In genomic region chr1:175204285-175204684, GRCh38 we compare ENCODE assay signal across 10 cellular contexts. TPM values are rescaled to one million over a fixed set of nuclear protein-coding genes. Genes with fewer than 3 reads are reported as not detected.
DNase-seq lines count a peak whose midpoint lies in the region; ATAC-seq and TF ChIP-seq lines count a peak whose summit lies in the region.
"Had no signal": no experiment of that assay in that cellular context is flagged by ENCODE, and none has a peak within 500 bp of the region (broad histone marks: within the 10 kb centered on the region; RNA-seq: fewer than 3 reads in every experiment).

No MANE protein-coding gene starts in this region.

- no peak for TF ChIP-seq CTCF in MM.1S (IDR thresholded peaks at IDR 0.05; ENCODE audit: low read length)

- H3F3A ChIP-seq in MM.1S (ENCODE audit: insufficient read depth, low read length) = peaks cover 22% of the 10 kb centered on the region

- H3K9me2 ChIP-seq in MM.1S (replicated peaks; ENCODE audit: insufficient read depth, low read length) = no peaks in the 10 kb centered on the region

- no peak overlapping the region for H3K4me3 ChIP-seq in MM.1S (ENCODE audit: low read length)
- no peak overlapping the region for H3K4me3 ChIP-seq in aorta (ENCODE audit: low read length in 2 of 2)

- no peak overlapping the region for H3K4me2 ChIP-seq in MM.1S (ENCODE audit: low read depth, low read length)

- DNase-seq in activated naive CD4-positive, alpha-beta T cell treated with anti-CD3 and anti-CD28 coated beads, Interleukin-2, amount 50 U/mL, for 72 hours (ENCODE audit: low spot score in 2 of 2) = no peak
- no peak for DNase-seq in activated naive CD4-positive, alpha-beta T cell treated with Interleukin-2 at 50 U/mL for 16 hours
- DNase-seq in MM.1S (no peak), NCI-H1436 (lab: John Stamatoyannopoulos, UW) (no peak), aorta (no peak)
- DNase-seq in stimulated activated naive CD8-positive, alpha-beta T cell treated with anti-CD3 and anti-CD28 coated beads, Interleukin-15, Interleukin-2, amounts not matched to agents 100 U/mL and 50 U/mL, for 24 hours = no peak
- DNase-seq: AML-193, SW 1271 had no signal

- H3K36me3 Mint-ChIP-seq in activated naive CD4-positive, alpha-beta T cell treated with anti-CD3 and anti-CD28 coated beads, Interleukin-2, amount 50 U/mL, for 72 hours = no peaks in the 10 kb centered on the region

- H3K36me3 ChIP-seq in MM.1S (replicated peaks; ENCODE audit: insufficient read depth, low read length) (no peaks in the 10 kb centered on the region), aorta (ENCODE audit: control insufficient read depth in 1 of 2, insufficient read depth in 2 of 2, low read length in 1 of 2) (no peaks in the 10 kb centered on the region)

- H3K9ac ChIP-seq in MM.1S (ENCODE audit: low read length) = no peak overlapping the region

- 39 to 61% methylated on average over 2 of the region's 2 CpGs for WGBS in aorta, 2 donors

- H3K27me3 ChIP-seq in MM.1S (replicated peaks; ENCODE audit: insufficient read depth, low read length) (no peaks in the 10 kb centered on the region), aorta (ENCODE audit: control insufficient read depth in 1 of 2, insufficient read depth in 2 of 2, low read length in 1 of 2) (no peaks in the 10 kb centered on the region)

- H4K20me1 ChIP-seq in MM.1S (ENCODE audit: insufficient read depth, low read length) = no peaks in the 10 kb centered on the region

- ATAC-seq in activated naive CD4-positive, alpha-beta T cell treated with anti-CD3 and anti-CD28 coated beads, Interleukin-2, amount 50 U/mL, for 72 hours = peak; percentile 71 to 92
- ATAC-seq in HG02642 (IDR thresholded peaks at IDR 0.05; ENCODE audit: poor library complexity, unreplicated experiment) (peak; percentile 72), aorta (ENCODE audit: low FRiP score) (no peak), GM18873 (IDR thresholded peaks at IDR 0.05; ENCODE audit: low FRiP score, unreplicated experiment) (no peak)
- ATAC-seq in stimulated activated naive CD8-positive, alpha-beta T cell treated with anti-CD3 and anti-CD28 coated beads, Interleukin-15, Interleukin-2, amounts not matched to agents 100 U/mL and 50 U/mL, for 24 hours = peak; percentile 66

- H3K27ac ChIP-seq in MM.1S (ENCODE audit: low read length) (no peak overlapping the region), aorta (ENCODE audit: low read depth in 1 of 2, low read length in 2 of 2) (no peak overlapping the region)

- H3K9me3 Mint-ChIP-seq in activated naive CD4-positive, alpha-beta T cell treated with anti-CD3 and anti-CD28 coated beads, Interleukin-2, amount 50 U/mL, for 72 hours = peaks cover 0 to 4% of the 10 kb centered on the region in 2 donors

- peaks cover 28% of the 10 kb centered on the region for H3K4me1 ChIP-seq in MM.1S (ENCODE audit: low read length)
- peaks cover 6 to 9% of the 10 kb centered on the region in 2 donors for H3K4me1 ChIP-seq in aorta (ENCODE audit: control insufficient read depth in 1 of 2, insufficient read depth in 2 of 2, low read length in 2 of 2)

- H3K79me2 ChIP-seq in MM.1S (ENCODE audit: low read length) = no peaks in the 10 kb centered on the region

- intact Hi-C loops in aorta (cut with DNase I) = no loop called here

- 0 out of 2 replicates have a peak overlapping the region, but pooled peaks have one; percentile 13 for H2AFZ ChIP-seq in MM.1S (ENCODE audit: low read length)

- H3K27ac Mint-ChIP-seq in activated naive CD4-positive, alpha-beta T cell treated with anti-CD3 and anti-CD28 coated beads, Interleukin-2, amount 50 U/mL, for 72 hours = no peak overlapping the region

- H3K9me3 ChIP-seq in MM.1S (replicated peaks; ENCODE audit: insufficient read depth, low read length) (no peaks in the 10 kb centered on the region), aorta (ENCODE audit: control insufficient read depth, low read length) (no peaks in the 10 kb centered on the region)

RNA-seq across cellular contexts. Expression of gene KIAA0040, which starts 11.7 kb away (rescaled TPM):
- total RNA-seq in activated naive CD4-positive, alpha-beta T cell treated with anti-CD3 and anti-CD28 coated beads, Interleukin-2, amount 50 U/mL, for 72 hours = 10 to 100 TPM; 21.2 to 23.4 TPM
- total RNA-seq in aorta = 10 to 100 TPM; 23.0 to 25.8 TPM
- 10 to 100 TPM in 1 of 2 donors, 1 to 10 TPM in 1; 5.6 to 11.1 TPM for polyA plus RNA-seq in aorta

Comparison
In these comparisons a context has a peak if more than half of its experiments do, and no peak if none do; other contexts are left out.
1. ATAC-seq: peak in activated naive CD4-positive, alpha-beta T cell treated with anti-CD3 and anti-CD28 coated beads, Interleukin-2, amount 50 U/mL, for 72 hours (2 of 2), HG02642 (single experiment) and stimulated activated naive CD8-positive, alpha-beta T cell treated with anti-CD3 and anti-CD28 coated beads, Interleukin-15, Interleukin-2, amounts not matched to agents 100 U/mL and 50 U/mL, for 24 hours (single experiment); none in aorta (single experiment) and GM18873 (single experiment).